8 cellular contexts compared by ENCODE assay signal in the genomic region with DNA sequence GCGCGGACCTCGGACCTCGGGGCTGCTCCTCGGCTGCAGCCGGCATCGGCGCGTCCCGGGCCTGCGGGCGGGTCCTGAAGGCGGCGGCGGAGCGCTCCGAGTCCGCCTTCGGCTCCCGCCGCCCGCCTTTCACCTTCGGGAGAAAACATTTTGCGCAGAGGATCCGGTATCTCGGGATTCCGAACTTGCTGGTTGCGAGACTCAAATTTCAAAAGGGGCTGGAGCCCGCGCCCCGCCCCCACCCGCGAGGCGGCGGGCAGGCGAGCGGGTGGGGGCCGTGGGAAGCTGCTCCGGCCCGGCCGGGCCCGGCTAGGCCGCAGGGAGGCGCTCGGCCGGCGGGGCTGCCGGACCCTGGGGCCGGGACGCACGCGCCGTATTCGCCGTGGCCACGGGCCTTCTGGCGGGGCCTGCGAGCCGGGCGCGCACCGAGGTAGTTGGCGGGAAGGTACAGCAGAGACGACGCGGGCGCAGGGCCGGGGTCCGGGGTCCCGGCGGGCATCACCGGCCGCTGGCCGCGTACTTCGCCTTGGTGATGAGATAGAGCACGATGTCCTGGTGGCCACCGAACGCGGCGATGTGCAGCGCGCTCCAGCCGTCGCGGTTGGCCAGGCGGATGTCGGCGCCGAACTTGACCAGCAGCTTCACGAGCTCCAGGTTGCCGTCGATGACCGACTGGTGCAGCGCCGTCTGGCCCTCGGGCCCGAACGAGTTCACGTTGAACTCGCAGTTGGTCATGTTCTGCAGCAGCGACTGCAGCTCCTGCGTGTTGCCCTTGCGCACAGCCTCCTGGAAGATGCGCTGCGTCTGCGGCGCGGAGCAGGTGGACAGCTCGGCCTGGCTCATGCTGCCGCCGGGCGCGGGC.
DNase-seq lines count a peak whose midpoint lies in the region; ATAC-seq and TF ChIP-seq lines count a peak whose summit lies in the region.

No MANE protein-coding gene starts in this region.

- in situ Hi-C loops in HAP-1 (cut with MboI; ENCODE audit: low sequenced_read_pairs) (no loop called here), astrocyte of the cerebellum (cut with HindIII; ENCODE audit: low sequenced_read_pairs) (no loop called here)

- no peak overlapping the region for H3K27ac Mint-ChIP-seq in stimulated activated effector memory CD8-positive, alpha-beta T cell treated with anti-CD3 and anti-CD28 coated beads, Interleukin-12 subunit alpha, Interleukin-12 subunit beta, amount 100 ng/mL, for 72 hours

- peaks cover 8% of the 10 kb centered on the region for H3K36me3 ChIP-seq in HAP-1 (replicated peaks)

- H3K4me1 ChIP-seq in HAP-1: peaks cover 18% of the 10 kb centered on the region

- no peaks in the 10 kb centered on the region for H3K27me3 ChIP-seq in HAP-1 (ENCODE audit: low read depth)

- ATAC-seq in stimulated activated effector memory CD8-positive, alpha-beta T cell treated with anti-CD3 and anti-CD28 coated beads, Interleukin-12 subunit alpha, Interleukin-12 subunit beta, amount 100 ng/mL, for 72 hours: peak; percentile 31

- peak overlapping the region; percentile 74 for H3K4me3 ChIP-seq in HAP-1
- peak overlapping the region; percentile 41 for H3K4me3 ChIP-seq in astrocyte of the cerebellum (ENCODE audit: low read depth, low read length)

- DNase-seq in NCI-H748 (lab: John Stamatoyannopoulos, UW; ENCODE audit: unreplicated experiment): peak; percentile 84
- DNase-seq in NCI-H748 treated with DMSO at 0.1 percent for 48 hours (lab: John Stamatoyannopoulos, UW): no peak
- peak; percentile 28 to 70 for DNase-seq in HAP-1 (ENCODE audit: low spot score in 2 of 2)
- DNase-seq in NCI-H2227 (lab: John Stamatoyannopoulos, UW; ENCODE audit: unreplicated experiment): peak; percentile 64
- DNase-seq in astrocyte of the cerebellum (ENCODE audit: low read depth): no peak
- peak; percentile 63 for DNase-seq in iPS-NIHi7 (ENCODE audit: extremely low spot score)
- DNase-seq in stimulated activated effector memory CD8-positive, alpha-beta T cell treated with anti-CD3 and anti-CD28 coated beads, Interleukin-12 subunit alpha, Interleukin-12 subunit beta, amount 100 ng/mL, for 72 hours (ENCODE audit: low spot score in 2 of 2): peak in 1 of 2 donors; percentile 74
- DNase-seq in HPDE6-E6E7 (ENCODE audit: extremely low spot score): no peak

- no peak for TF ChIP-seq CTCF in astrocyte of the cerebellum (IDR thresholded peaks at IDR 0.05; ENCODE audit: low read depth, low read length, missing control alignments)

- H3K4me3 Mint-ChIP-seq in stimulated activated effector memory CD8-positive, alpha-beta T cell treated with anti-CD3 and anti-CD28 coated beads, Interleukin-12 subunit alpha, Interleukin-12 subunit beta, amount 100 ng/mL, for 72 hours: peak overlapping the region; percentile 65

- no peaks in the 10 kb centered on the region for H3K9me3 ChIP-seq in HAP-1

- H3K36me3 Mint-ChIP-seq in stimulated activated effector memory CD8-positive, alpha-beta T cell treated with anti-CD3 and anti-CD28 coated beads, Interleukin-12 subunit alpha, Interleukin-12 subunit beta, amount 100 ng/mL, for 72 hours: no peaks in the 10 kb centered on the region

- H3K9me3 Mint-ChIP-seq in stimulated activated effector memory CD8-positive, alpha-beta T cell treated with anti-CD3 and anti-CD28 coated beads, Interleukin-12 subunit alpha, Interleukin-12 subunit beta, amount 100 ng/mL, for 72 hours: no peaks in the 10 kb centered on the region

- H3K4me1 Mint-ChIP-seq in stimulated activated effector memory CD8-positive, alpha-beta T cell treated with anti-CD3 and anti-CD28 coated beads, Interleukin-12 subunit alpha, Interleukin-12 subunit beta, amount 100 ng/mL, for 72 hours: peaks cover 19% of the 10 kb centered on the region

Comparison
In these comparisons a context has a peak if more than half of its experiments do, and no peak if none do; other contexts are left out.
1. DNase-seq: peak in NCI-H748 (single experiment), HAP-1 (2 of 2), NCI-H2227 (single experiment) and iPS-NIHi7 (single experiment); none in NCI-H748 treated with DMSO at 0.1 percent for 48 hours (single experiment), astrocyte of the cerebellum (single experiment) and HPDE6-E6E7 (single experiment).